8 cellular contexts compared by ENCODE assay signal in the genomic region with DNA sequence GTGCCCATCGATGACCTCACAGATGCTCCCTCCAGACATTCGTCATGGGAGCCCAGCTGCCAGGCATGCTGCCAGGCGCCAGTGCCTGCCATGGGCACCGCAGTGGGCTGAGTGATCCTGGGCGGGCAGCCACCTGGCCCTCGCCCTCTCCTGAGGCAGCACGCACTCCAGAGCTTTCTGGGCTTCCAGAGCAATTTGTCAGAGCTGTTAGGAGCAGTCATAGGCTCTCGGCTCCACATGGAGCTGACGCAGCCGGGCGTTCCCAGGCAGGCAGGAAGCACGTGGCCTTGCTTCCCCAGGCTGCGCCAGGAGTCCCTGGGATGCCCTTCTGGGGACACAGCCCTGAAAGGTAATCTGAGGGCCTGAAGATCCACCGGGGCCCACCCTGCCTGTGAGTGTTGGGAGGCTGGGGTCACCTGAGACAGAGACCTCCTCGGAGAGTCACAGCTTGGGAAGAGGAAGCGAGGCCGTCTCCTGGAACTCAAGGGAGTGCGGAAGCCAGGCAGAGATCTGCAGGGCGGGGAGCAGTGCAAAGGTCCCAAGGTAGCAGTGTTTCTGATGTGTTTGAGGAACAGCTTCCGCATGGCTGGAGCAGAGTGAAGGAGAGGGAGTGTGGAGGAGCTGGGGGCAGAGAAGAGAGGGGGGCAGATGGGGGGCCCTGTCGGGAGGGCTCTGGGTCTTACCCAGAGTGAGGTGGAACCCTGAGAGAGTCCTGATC. TPM values are rescaled to one million over a fixed set of nuclear protein-coding genes. Genes with fewer than 3 reads are reported as not detected.
DNase-seq lines count a peak whose midpoint lies in the region; ATAC-seq and TF ChIP-seq lines count a peak whose summit lies in the region.

No MANE protein-coding gene starts in this region.

- no peak overlapping the region for H2AFZ ChIP-seq in osteoblast (ENCODE audit: low read length)

- ATAC-seq in HG02588 (IDR thresholded peaks at IDR 0.05; ENCODE audit: unreplicated experiment) (no peak), HG03439 (IDR thresholded peaks at IDR 0.05; ENCODE audit: unreplicated experiment) (no peak), HG02571 (IDR thresholded peaks at IDR 0.05; ENCODE audit: unreplicated experiment) (no peak)

- 60 to 68% methylated on average over 21 of the region's 21 CpGs for WGBS in esophagus, 2 donors

- H3K4me3 ChIP-seq in esophagus (ENCODE audit: low read depth in 1 of 2, low read length in 2 of 2): no peak overlapping the region
- H3K4me3 ChIP-seq in osteoblast (ENCODE audit: insufficient read depth, low read length): no peak overlapping the region

- H3K36me3 ChIP-seq in esophagus (ENCODE audit: control insufficient read depth in 2 of 2, insufficient read depth in 2 of 2, low read length in 1 of 2): no peaks in the 10 kb centered on the region
- H3K36me3 ChIP-seq in osteoblast (ENCODE audit: insufficient read depth, low read length): peaks cover 11% of the 10 kb centered on the region

- H3K4me1 ChIP-seq in esophagus (ENCODE audit: control insufficient read depth in 2 of 2, insufficient read depth in 2 of 2, low read length in 1 of 2) (peaks cover 0 to 8% of the 10 kb centered on the region in 2 donors), osteoblast (ENCODE audit: insufficient read depth, low read length) (no peaks in the 10 kb centered on the region)

- H3K4me2 ChIP-seq in osteoblast (ENCODE audit: insufficient read depth, low read length): no peak overlapping the region

- H3K9me3 ChIP-seq in esophagus (ENCODE audit: control insufficient read depth in 2 of 2, insufficient read depth in 1 of 2, low read depth in 1 of 2, low read length in 1 of 2) (no peaks in the 10 kb centered on the region), osteoblast (ENCODE audit: low read depth, low read length) (no peaks in the 10 kb centered on the region)

- H4K20me1 ChIP-seq in osteoblast (ENCODE audit: insufficient read depth, low read length): peaks cover 4% of the 10 kb centered on the region

- H3K79me2 ChIP-seq in osteoblast (ENCODE audit: insufficient read depth, low read length): peaks cover 4% of the 10 kb centered on the region

- peak; percentile 86 for DNase-seq in Daoy (ENCODE audit: low read depth)
- DNase-seq in NCI-H446 (lab: John Stamatoyannopoulos, UW): peak; percentile 98 to 99
- peak; percentile 93 for DNase-seq in osteoblast (ENCODE audit: insufficient read length, low spot score, missing footprints)
- no peak for DNase-seq in hepatic stellate cell (ENCODE audit: low spot score)

- no peak for TF ChIP-seq CTCF in osteoblast (IDR thresholded peaks at IDR 0.05; ENCODE audit: extremely low read depth, low read depth, low read length)

- H3K27ac ChIP-seq in esophagus (ENCODE audit: low read depth in 2 of 2, low read length in 1 of 2): peak overlapping the region; percentile 27 to 54
- peak overlapping the region; percentile 78 for H3K27ac ChIP-seq in osteoblast (ENCODE audit: low read depth, low read length)

- H3K27me3 ChIP-seq in esophagus (ENCODE audit: control insufficient read depth in 1 of 2, insufficient read depth in 2 of 2, low read length in 2 of 2) (no peaks in the 10 kb centered on the region), osteoblast (ENCODE audit: insufficient read depth, low read length) (no peaks in the 10 kb centered on the region)

RNA-seq across cellular contexts. Expression of gene DPF1, which starts 50.5 kb away (rescaled TPM):
- total RNA-seq in Daoy (2014; rRNA removed; shearing (Covaris generic)): 5.3 and 6.4 TPM in 2 replicates
- under 1 TPM; 0.06 to 0.08 TPM for polyA plus RNA-seq in esophagus
- total RNA-seq in osteoblast: 0.29 and 0.72 TPM in 2 replicates
